ENCODE assay signal across 23 cellular contexts in genomic region chr15:42108808-42109207, GRCh38. TPM values are rescaled to one million over a fixed set of nuclear protein-coding genes. Genes with fewer than 3 reads are reported as not detected.
"Had no signal": no experiment of that assay in that cellular context is flagged by ENCODE, and none has a peak within 500 bp of the region (broad histone marks: within the 10 kb centered on the region; RNA-seq: fewer than 3 reads in every experiment).

No MANE protein-coding gene starts in this region.

- H3K36me3 ChIP-seq: right atrium auricular region, tibial artery, vagina had no signal

- ATAC-seq: activated CD8-positive, alpha-beta memory T cell treated with anti-CD3 and anti-CD28 coated beads, Interleukin-2, amount 10 ng/mL, durations not matched to agents 7 days and 5 days; stimulated activated naive B cell treated with anti-CD40 and anti-IgM and Interleukin-4, amounts not matched to agents 10 μg/mL and 1 μg/mL and 100 μg/mL, for 72 hours had no signal

- H3K4me1 Mint-ChIP-seq: immature natural killer cell had no signal

- H3K4me3 Mint-ChIP-seq: activated CD4-positive, alpha-beta memory T cell treated with anti-CD3 and anti-CD28 coated beads for 36 hours; activated CD8-positive, alpha-beta memory T cell treated with anti-CD3 and anti-CD28 coated beads, Interleukin-2, amount 10 ng/mL, durations not matched to agents 7 days and 5 days; activated naive CD4-positive, alpha-beta T cell treated with anti-CD3 and anti-CD28 coated beads, Interleukin-2, amount 10 ng/mL, durations not matched to agents 7 days and 5 days; immature natural killer cell; nephron; stimulated activated naive B cell treated with anti-CD40 and anti-IgM and Interleukin-4, amounts not matched to agents 10 μg/mL and 1 μg/mL and 100 μg/mL, for 72 hours had no signal

- H3K9me3 ChIP-seq: right atrium auricular region, vagina had no signal

- H3K4me1 ChIP-seq: right atrium auricular region, tibial artery, vagina had no signal

- H3K27me3 ChIP-seq: right atrium auricular region, vagina had no signal

- H3K27ac Mint-ChIP-seq: activated CD4-positive, alpha-beta memory T cell treated with anti-CD3 and anti-CD28 coated beads for 36 hours; activated CD8-positive, alpha-beta memory T cell treated with anti-CD3 and anti-CD28 coated beads, Interleukin-2, amount 10 ng/mL, durations not matched to agents 7 days and 5 days; activated naive CD4-positive, alpha-beta T cell treated with anti-CD3 and anti-CD28 coated beads, Interleukin-2, amount 10 ng/mL, durations not matched to agents 7 days and 5 days; immature natural killer cell; nephron had no signal

- DNase-seq: activated CD4-positive, alpha-beta memory T cell treated with anti-CD3 and anti-CD28 coated beads for 36 hours; activated CD8-positive, alpha-beta memory T cell treated with anti-CD3 and anti-CD28 coated beads, Interleukin-2, amount 10 ng/mL, durations not matched to agents 7 days and 5 days; activated naive CD4-positive, alpha-beta T cell treated with anti-CD3 and anti-CD28 coated beads, Interleukin-2, amount 10 ng/mL, durations not matched to agents 7 days and 5 days; activated T-cell treated with anti-CD3 and anti-CD28 coated beads, Interleukin-2, amount 50 U/mL, for 1 hour; foreskin melanocyte; immature natural killer cell; mesendoderm; nucleus accumbens; stimulated activated CD4-positive, alpha-beta T cell treated with anti-CD3 and anti-CD28 coated beads, Interleukin-15, amount 100 ng/mL, for 24 hours; stimulated activated CD4-positive, alpha-beta T cell treated with anti-CD3 and anti-CD28 coated beads, Interleukin-4, amount 100 ng/mL, for 1 hour; stimulated activated naive B cell treated with anti-CD40 and anti-IgM and Interleukin-4, amounts not matched to agents 10 μg/mL and 1 μg/mL and 100 μg/mL, for 72 hours; tibial artery had no signal

- H3K27ac ChIP-seq: right atrium auricular region, tibial artery, vagina had no signal

- H3K36me3 Mint-ChIP-seq: activated naive CD4-positive, alpha-beta T cell treated with anti-CD3 and anti-CD28 coated beads, Interleukin-2, amount 10 ng/mL, durations not matched to agents 7 days and 5 days; immature natural killer cell; stimulated activated naive B cell treated with anti-CD40 and anti-IgM and Interleukin-4, amounts not matched to agents 10 μg/mL and 1 μg/mL and 100 μg/mL, for 72 hours had no signal

- FAIRE-seq: astrocyte had no signal

- H3K4me3 ChIP-seq: right atrium auricular region, skin epidermis, tibial artery, vagina had no signal

- H3K9me3 Mint-ChIP-seq: activated naive CD4-positive, alpha-beta T cell treated with anti-CD3 and anti-CD28 coated beads, Interleukin-2, amount 10 ng/mL, durations not matched to agents 7 days and 5 days; immature natural killer cell had no signal

RNA-seq across cellular contexts. Expression of gene PLA2G4D, which starts 14.4 kb away (rescaled TPM):
- total RNA-seq: activated CD4-positive, alpha-beta memory T cell treated with anti-CD3 and anti-CD28 coated beads for 36 hours; activated CD8-positive, alpha-beta memory T cell treated with anti-CD3 and anti-CD28 coated beads, Interleukin-2, amount 10 ng/mL, durations not matched to agents 7 days and 5 days; astrocyte; chondrocyte; dermis microvascular lymphatic vessel endothelial cell; fibroblast of lung; liver; posterior vena cava; right atrium auricular region had no signal
- polyA plus RNA-seq: fibroblast of lung, immature natural killer cell, liver had no signal

RNA-seq across cellular contexts. Expression of gene PLA2G4F, which starts 47.6 kb away (rescaled TPM):
- total RNA-seq: activated CD4-positive, alpha-beta memory T cell treated with anti-CD3 and anti-CD28 coated beads for 36 hours; activated CD8-positive, alpha-beta memory T cell treated with anti-CD3 and anti-CD28 coated beads, Interleukin-2, amount 10 ng/mL, durations not matched to agents 7 days and 5 days; chondrocyte; dermis microvascular lymphatic vessel endothelial cell; fibroblast of lung; liver; posterior vena cava; subcutaneous adipose tissue had no signal
- polyA plus RNA-seq: fibroblast of lung, immature natural killer cell, liver had no signal
